In the genomic region with DNA sequence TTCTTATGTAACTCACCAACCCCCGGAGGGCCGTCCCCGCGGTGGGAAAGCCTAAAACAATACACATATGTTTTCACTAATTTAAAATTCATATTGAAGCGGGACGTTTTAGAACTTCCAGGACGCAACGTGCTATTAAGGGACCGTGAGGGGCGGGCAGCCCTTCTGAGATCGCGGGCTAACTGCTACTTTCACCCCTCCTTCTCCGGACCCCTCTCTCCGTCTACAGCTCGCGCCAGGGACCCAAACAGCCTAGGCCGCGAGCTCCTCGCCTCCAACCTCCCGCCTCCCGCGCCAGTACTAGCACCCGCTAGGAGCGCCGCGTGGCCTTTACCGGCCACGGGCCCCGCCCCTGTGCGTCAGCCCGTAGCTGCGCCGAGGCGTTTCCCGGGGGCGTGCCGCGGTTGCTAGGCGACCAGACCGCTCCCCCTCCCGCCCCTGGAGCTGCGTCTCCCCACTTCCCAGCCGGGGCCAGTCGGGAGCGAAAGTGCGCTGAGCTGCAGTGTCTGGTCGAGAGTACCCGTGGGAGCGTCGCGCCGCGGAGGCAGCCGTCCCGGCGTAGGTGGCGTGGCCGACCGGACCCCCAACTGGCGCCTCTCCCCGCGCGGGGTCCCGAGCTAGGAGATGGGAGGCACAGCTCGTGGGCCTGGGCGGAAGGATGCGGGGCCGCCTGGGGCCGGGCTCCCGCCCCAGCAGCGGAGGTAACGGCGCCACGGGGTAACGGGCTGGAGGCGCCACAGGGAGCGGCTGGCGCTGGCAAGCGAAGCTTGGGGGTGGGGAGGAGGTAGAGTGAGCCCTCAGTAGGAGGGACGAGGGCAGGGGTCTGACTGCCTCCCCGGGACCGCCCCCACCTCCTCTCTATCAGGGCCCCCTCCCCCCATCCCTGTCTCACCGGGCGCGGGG, we compare ENCODE assay signal across 1 cellular context.
TF ChIP-seq lines count a peak whose summit lies in the region.

A gene (plus strand): TSS at position 457 of the 903 bp plus-strand sequence. CDS start 168 bp downstream, at position 625.

TF ChIP-seq in GM12878, 131 proteins besides CTCF, POLR2A, EP300 and RAD21 (continued from another document and continues in another):
- TF ChIP-seq, protein P1, sequence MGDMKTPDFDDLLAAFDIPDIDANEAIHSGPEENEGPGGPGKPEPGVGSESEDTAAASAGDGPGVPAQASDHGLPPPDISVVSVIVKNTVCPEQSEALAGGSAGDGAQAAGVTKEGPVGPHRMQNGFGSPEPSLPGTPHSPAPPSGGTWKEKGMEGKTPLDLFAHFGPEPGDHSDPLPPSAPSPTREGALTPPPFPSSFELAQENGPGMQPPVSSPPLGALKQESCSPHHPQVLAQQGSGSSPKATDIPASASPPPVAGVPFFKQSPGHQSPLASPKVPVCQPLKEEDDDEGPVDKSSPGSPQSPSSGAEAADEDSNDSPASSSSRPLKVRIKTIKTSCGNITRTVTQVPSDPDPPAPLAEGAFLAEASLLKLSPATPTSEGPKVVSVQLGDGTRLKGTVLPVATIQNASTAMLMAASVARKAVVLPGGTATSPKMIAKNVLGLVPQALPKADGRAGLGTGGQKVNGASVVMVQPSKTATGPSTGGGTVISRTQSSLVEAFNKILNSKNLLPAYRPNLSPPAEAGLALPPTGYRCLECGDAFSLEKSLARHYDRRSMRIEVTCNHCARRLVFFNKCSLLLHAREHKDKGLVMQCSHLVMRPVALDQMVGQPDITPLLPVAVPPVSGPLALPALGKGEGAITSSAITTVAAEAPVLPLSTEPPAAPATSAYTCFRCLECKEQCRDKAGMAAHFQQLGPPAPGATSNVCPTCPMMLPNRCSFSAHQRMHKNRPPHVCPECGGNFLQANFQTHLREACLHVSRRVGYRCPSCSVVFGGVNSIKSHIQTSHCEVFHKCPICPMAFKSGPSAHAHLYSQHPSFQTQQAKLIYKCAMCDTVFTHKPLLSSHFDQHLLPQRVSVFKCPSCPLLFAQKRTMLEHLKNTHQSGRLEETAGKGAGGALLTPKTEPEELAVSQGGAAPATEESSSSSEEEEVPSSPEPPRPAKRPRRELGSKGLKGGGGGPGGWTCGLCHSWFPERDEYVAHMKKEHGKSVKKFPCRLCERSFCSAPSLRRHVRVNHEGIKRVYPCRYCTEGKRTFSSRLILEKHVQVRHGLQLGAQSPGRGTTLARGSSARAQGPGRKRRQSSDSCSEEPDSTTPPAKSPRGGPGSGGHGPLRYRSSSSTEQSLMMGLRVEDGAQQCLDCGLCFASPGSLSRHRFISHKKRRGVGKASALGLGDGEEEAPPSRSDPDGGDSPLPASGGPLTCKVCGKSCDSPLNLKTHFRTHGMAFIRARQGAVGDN (IDR thresholded peaks at IDR 0.05) = peak; percentile 89
- TF ChIP-seq SMAD5 (IDR thresholded peaks at IDR 0.05; ENCODE audit: low read depth) (peak; percentile 73; the same call in 1 of the 2 replicates), TARDBP (IDR thresholded peaks at IDR 0.05; ENCODE audit: borderline replicate concordance) (0 out of 2 replicates have a peak, but pooled peaks have one; percentile 12), ZZZ3 (IDR thresholded peaks at IDR 0.05; ENCODE audit: control insufficient read depth, insufficient read length, low read depth) (no peak), BACH1 (IDR thresholded peaks at IDR 0.05; ENCODE audit: borderline replicate concordance) (peak; percentile 73), TAF1 (IDR thresholded peaks at IDR 0.05; ENCODE audit: borderline replicate concordance, low read depth, low read length) (peak; percentile 76), BMI1 (IDR thresholded peaks at IDR 0.05; ENCODE audit: borderline replicate concordance) (peak; percentile 99), SMAD1 (IDR thresholded peaks at IDR 0.05; ENCODE audit: low read depth, partially characterized antibody) (no peak), MXI1 (IDR thresholded peaks at IDR 0.05; ENCODE audit: low read depth, low read length) (peak; percentile 95), HCFC1 (IDR thresholded peaks at IDR 0.05; ENCODE audit: low read length) (peak; percentile 26; the same call in 1 of the 2 replicates), SIN3A (IDR thresholded peaks at IDR 0.05; ENCODE audit: low read depth, low read length) (no peak; the same call in 1 of the 2 replicates), PML (IDR thresholded peaks at IDR 0.05; ENCODE audit: low read length) (peak; percentile 50; the same call in 1 of the 2 replicates), ZNF622 (IDR thresholded peaks at IDR 0.05) (no peak), MEF2B (IDR thresholded peaks at IDR 0.05; ENCODE audit: partially characterized antibody, poor library complexity, severe bottlenecking) (peak; percentile 44), LARP7 (IDR thresholded peaks at IDR 0.05) (peak; percentile 90; the same call in 1 of the 2 replicates), CBFB (IDR thresholded peaks at IDR 0.05; ENCODE audit: low read depth) (peak; percentile 55; the same call in 1 of the 2 replicates), MYB (IDR thresholded peaks at IDR 0.05; ENCODE audit: borderline replicate concordance, low read depth, low read length) (no peak), TCF7 (IDR thresholded peaks at IDR 0.05; ENCODE audit: borderline replicate concordance) (no peak), TCF3 (IDR thresholded peaks at IDR 0.05; ENCODE audit: borderline replicate concordance, insufficient read depth, low read depth, low read length) (peak; percentile 55; the same call in 1 of the 2 replicates), HDGF (IDR thresholded peaks at IDR 0.05) (peak; percentile 43; the same call in 1 of the 2 replicates), CEBPB (IDR thresholded peaks at IDR 0.05; ENCODE audit: borderline replicate concordance in 1 of 2, low read depth in 2 of 2, low read length in 2 of 2) (no peak), CHD4 (IDR thresholded peaks at IDR 0.05) (no peak), RUNX3 (IDR thresholded peaks at IDR 0.05; ENCODE audit: low read length) (peak; percentile 23; the same call in 1 of the 2 replicates), FOXK2 (IDR thresholded peaks at IDR 0.05) (no peak), PAX5 (IDR thresholded peaks at IDR 0.05; ENCODE audit: borderline replicate concordance, low read depth, low read length) (peak; percentile 74; the same call in 1 of the 2 replicates), EED (IDR thresholded peaks at IDR 0.05; ENCODE audit: low read depth) (peak; percentile 86), STAT3 (IDR thresholded peaks at IDR 0.05; ENCODE audit: low read depth, low read length) (no peak), ZNF274 (IDR thresholded peaks at IDR 0.05; ENCODE audit: insufficient read depth, insufficient read length) (no peak), POU2F2 (IDR thresholded peaks at IDR 0.05; ENCODE audit: borderline replicate concordance, low read depth, low read length) (peak; percentile 40; the same call in 1 of the 3 replicates), RB1 (IDR thresholded peaks at IDR 0.05; ENCODE audit: borderline replicate concordance) (peak; percentile 84; the same call in 1 of the 2 replicates), BHLHE40 (IDR thresholded peaks at IDR 0.05; ENCODE audit: borderline replicate concordance in 1 of 2, low read depth in 2 of 2, low read length in 1 of 2) (peak; percentile 55 to 83; a peak in 3 of 4 replicates), DPF2 (IDR thresholded peaks at IDR 0.05) (peak; percentile 80; the same call in 1 of the 2 replicates), KAT2A (conservative IDR thresholded peaks at IDR 0.05; ENCODE audit: control insufficient read depth, low read depth, low read length) (no peak), ASH2L (IDR thresholded peaks at IDR 0.05; ENCODE audit: borderline replicate concordance, low read depth) (peak; percentile 84; the same call in 1 of the 2 replicates), NR2F1 (conservative IDR thresholded peaks at IDR 0.05) (peak; percentile 46; the same call in 1 of the 2 replicates), POLR2AphosphoS5 (IDR thresholded peaks at IDR 0.05; ENCODE audit: low read length) (peak; percentile 78), ZSCAN29 (IDR thresholded peaks at IDR 0.05) (no peak), TCF12 (IDR thresholded peaks at IDR 0.05; ENCODE audit: low read depth, low read length) (no peak; the same call in 1 of the 2 replicates)
- TF ChIP-seq, protein P2, sequence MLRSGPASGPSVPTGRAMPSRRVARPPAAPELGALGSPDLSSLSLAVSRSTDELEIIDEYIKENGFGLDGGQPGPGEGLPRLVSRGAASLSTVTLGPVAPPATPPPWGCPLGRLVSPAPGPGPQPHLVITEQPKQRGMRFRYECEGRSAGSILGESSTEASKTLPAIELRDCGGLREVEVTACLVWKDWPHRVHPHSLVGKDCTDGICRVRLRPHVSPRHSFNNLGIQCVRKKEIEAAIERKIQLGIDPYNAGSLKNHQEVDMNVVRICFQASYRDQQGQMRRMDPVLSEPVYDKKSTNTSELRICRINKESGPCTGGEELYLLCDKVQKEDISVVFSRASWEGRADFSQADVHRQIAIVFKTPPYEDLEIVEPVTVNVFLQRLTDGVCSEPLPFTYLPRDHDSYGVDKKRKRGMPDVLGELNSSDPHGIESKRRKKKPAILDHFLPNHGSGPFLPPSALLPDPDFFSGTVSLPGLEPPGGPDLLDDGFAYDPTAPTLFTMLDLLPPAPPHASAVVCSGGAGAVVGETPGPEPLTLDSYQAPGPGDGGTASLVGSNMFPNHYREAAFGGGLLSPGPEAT (IDR thresholded peaks at IDR 0.05; ENCODE audit: low read depth) = peak; percentile 46; the same call in 1 of the 2 replicates
- TF ChIP-seq, protein P3, sequence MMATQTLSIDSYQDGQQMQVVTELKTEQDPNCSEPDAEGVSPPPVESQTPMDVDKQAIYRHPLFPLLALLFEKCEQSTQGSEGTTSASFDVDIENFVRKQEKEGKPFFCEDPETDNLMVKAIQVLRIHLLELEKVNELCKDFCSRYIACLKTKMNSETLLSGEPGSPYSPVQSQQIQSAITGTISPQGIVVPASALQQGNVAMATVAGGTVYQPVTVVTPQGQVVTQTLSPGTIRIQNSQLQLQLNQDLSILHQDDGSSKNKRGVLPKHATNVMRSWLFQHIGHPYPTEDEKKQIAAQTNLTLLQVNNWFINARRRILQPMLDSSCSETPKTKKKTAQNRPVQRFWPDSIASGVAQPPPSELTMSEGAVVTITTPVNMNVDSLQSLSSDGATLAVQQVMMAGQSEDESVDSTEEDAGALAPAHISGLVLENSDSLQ (IDR thresholded peaks at IDR 0.05) = peak; percentile 28; the same call in 1 of the 2 replicates
- TF ChIP-seq, protein P4, sequence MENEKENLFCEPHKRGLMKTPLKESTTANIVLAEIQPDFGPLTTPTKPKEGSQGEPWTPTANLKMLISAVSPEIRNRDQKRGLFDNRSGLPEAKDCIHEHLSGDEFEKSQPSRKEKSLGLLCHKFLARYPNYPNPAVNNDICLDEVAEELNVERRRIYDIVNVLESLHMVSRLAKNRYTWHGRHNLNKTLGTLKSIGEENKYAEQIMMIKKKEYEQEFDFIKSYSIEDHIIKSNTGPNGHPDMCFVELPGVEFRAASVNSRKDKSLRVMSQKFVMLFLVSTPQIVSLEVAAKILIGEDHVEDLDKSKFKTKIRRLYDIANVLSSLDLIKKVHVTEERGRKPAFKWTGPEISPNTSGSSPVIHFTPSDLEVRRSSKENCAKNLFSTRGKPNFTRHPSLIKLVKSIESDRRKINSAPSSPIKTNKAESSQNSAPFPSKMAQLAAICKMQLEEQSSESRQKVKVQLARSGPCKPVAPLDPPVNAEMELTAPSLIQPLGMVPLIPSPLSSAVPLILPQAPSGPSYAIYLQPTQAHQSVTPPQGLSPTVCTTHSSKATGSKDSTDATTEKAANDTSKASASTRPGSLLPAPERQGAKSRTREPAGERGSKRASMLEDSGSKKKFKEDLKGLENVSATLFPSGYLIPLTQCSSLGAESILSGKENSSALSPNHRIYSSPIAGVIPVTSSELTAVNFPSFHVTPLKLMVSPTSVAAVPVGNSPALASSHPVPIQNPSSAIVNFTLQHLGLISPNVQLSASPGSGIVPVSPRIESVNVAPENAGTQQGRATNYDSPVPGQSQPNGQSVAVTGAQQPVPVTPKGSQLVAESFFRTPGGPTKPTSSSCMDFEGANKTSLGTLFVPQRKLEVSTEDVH (IDR thresholded peaks at IDR 0.05; ENCODE audit: low read depth, partially characterized antibody) = no peak
- TF ChIP-seq, protein P5, sequence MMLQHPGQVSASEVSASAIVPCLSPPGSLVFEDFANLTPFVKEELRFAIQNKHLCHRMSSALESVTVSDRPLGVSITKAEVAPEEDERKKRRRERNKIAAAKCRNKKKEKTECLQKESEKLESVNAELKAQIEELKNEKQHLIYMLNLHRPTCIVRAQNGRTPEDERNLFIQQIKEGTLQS (IDR thresholded peaks at IDR 0.05; ENCODE audit: borderline replicate concordance, extremely low read depth, low read depth, low read length) = no peak
- TF ChIP-seq, protein P6, sequence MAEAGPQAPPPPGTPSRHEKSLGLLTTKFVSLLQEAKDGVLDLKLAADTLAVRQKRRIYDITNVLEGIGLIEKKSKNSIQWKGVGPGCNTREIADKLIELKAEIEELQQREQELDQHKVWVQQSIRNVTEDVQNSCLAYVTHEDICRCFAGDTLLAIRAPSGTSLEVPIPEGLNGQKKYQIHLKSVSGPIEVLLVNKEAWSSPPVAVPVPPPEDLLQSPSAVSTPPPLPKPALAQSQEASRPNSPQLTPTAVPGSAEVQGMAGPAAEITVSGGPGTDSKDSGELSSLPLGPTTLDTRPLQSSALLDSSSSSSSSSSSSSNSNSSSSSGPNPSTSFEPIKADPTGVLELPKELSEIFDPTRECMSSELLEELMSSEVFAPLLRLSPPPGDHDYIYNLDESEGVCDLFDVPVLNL (IDR thresholded peaks at IDR 0.05; ENCODE audit: low read depth, low read length) = 0 out of 2 replicates have a peak, but pooled peaks have one; percentile 26
- TF ChIP-seq, protein P7, sequence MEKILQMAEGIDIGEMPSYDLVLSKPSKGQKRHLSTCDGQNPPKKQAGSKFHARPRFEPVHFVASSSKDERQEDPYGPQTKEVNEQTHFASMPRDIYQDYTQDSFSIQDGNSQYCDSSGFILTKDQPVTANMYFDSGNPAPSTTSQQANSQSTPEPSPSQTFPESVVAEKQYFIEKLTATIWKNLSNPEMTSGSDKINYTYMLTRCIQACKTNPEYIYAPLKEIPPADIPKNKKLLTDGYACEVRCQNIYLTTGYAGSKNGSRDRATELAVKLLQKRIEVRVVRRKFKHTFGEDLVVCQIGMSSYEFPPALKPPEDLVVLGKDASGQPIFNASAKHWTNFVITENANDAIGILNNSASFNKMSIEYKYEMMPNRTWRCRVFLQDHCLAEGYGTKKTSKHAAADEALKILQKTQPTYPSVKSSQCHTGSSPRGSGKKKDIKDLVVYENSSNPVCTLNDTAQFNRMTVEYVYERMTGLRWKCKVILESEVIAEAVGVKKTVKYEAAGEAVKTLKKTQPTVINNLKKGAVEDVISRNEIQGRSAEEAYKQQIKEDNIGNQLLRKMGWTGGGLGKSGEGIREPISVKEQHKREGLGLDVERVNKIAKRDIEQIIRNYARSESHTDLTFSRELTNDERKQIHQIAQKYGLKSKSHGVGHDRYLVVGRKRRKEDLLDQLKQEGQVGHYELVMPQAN (conservative IDR thresholded peaks at IDR 0.05) = peak; percentile 92
- TF ChIP-seq, protein P8, sequence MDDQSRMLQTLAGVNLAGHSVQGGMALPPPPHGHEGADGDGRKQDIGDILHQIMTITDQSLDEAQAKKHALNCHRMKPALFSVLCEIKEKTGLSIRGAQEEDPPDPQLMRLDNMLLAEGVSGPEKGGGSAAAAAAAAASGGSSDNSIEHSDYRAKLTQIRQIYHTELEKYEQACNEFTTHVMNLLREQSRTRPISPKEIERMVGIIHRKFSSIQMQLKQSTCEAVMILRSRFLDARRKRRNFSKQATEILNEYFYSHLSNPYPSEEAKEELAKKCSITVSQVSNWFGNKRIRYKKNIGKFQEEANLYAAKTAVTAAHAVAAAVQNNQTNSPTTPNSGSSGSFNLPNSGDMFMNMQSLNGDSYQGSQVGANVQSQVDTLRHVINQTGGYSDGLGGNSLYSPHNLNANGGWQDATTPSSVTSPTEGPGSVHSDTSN (IDR thresholded peaks at IDR 0.05; ENCODE audit: insufficient replicate concordance, low read depth, low read length) = no peak
